Comparison of ENCODE assay signal across 11 cellular contexts in genomic region chrX:68114573-68115199, GRCh38.
DNase-seq lines count a peak whose midpoint lies in the region; ATAC-seq and TF ChIP-seq lines count a peak whose summit lies in the region.
"Had no signal": no experiment of that assay in that cellular context is flagged by ENCODE, and none has a peak within 500 bp of the region (broad histone marks: within the 10 kb centered on the region; RNA-seq: fewer than 3 reads in every experiment).

No MANE protein-coding gene starts in this region.

- H2AFZ ChIP-seq in PC-9, result no peak overlapping the region

- POLR2A ChIA-PET in MCF 10A (lab: Yijun Ruan, JAX), result no interaction called here
- POLR2A ChIA-PET in PC-9 (lab: Charles Lee; ENCODE audit: unreplicated experiment), result no interaction called here

- H3K27me3 ChIP-seq in breast epithelium (peaks cover 0 to 29% of the 10 kb centered on the region in 2 donors), PC-9 (ENCODE audit: insufficient read depth, low read depth) (no peaks in the 10 kb centered on the region)

- H3K4me3 Mint-ChIP-seq in MCF 10A (ENCODE audit: unreplicated experiment), result no peak overlapping the region
- H3K4me3 Mint-ChIP-seq: T-cell had no signal

- H3K79me2 ChIP-seq in PC-9 (ENCODE audit: low read depth), result no peaks in the 10 kb centered on the region

- TF ChIP-seq CTCF in MCF 10A (IDR thresholded peaks at IDR 0.05; ENCODE audit: unreplicated experiment) (no peak), breast epithelium (IDR thresholded peaks at IDR 0.05) (no peak), PC-9 (conservative IDR thresholded peaks at IDR 0.05) (no peak)

- no peak overlapping the region for H3K27ac Mint-ChIP-seq in MCF 10A (ENCODE audit: low read depth, unreplicated experiment)
- H3K27ac Mint-ChIP-seq: T-cell had no signal

- no peak overlapping the region for H3K4me2 ChIP-seq in PC-9

- no peak for TF ChIP-seq POLR2A in breast epithelium (IDR thresholded peaks at IDR 0.05)

- no peaks in the 10 kb centered on the region for H3K27me3 Mint-ChIP-seq in MCF 10A (ENCODE audit: insufficient read depth, unreplicated experiment)

- H3F3A ChIP-seq in PC-9 (ENCODE audit: insufficient read depth, low read depth), result 0 out of 2 replicates have a peak, but pooled peaks cover 3% of the 10 kb centered on the region

- H3K4me1 ChIP-seq in breast epithelium, result no peaks in the 10 kb centered on the region
- peaks cover 9% of the 10 kb centered on the region for H3K4me1 ChIP-seq in PC-9 (replicated peaks; ENCODE audit: insufficient read depth)

- H3K4me1 Mint-ChIP-seq in MCF 10A (ENCODE audit: insufficient read depth, unreplicated experiment), result peaks cover 6% of the 10 kb centered on the region
- H3K4me1 Mint-ChIP-seq: T-cell had no signal

- H3K9me3 Mint-ChIP-seq in MCF 10A (ENCODE audit: unreplicated experiment), result no peaks in the 10 kb centered on the region
- H3K9me3 Mint-ChIP-seq: T-cell had no signal

- no peaks in the 10 kb centered on the region for H4K20me1 ChIP-seq in PC-9 (ENCODE audit: insufficient read depth)

- H3K36me3 Mint-ChIP-seq in MCF 10A (ENCODE audit: insufficient read depth, unreplicated experiment), result no peaks in the 10 kb centered on the region
- H3K36me3 Mint-ChIP-seq: T-cell had no signal

- H3K36me3 ChIP-seq in breast epithelium, result no peaks in the 10 kb centered on the region
- H3K36me3 ChIP-seq in PC-9 (ENCODE audit: low read depth), result no peaks in the 10 kb centered on the region

- H3K9me2 ChIP-seq in PC-9 (ENCODE audit: insufficient read depth), result no peaks in the 10 kb centered on the region

- no peak overlapping the region for H3K27ac ChIP-seq in breast epithelium
- H3K27ac ChIP-seq in PC-9, result peak overlapping the region; percentile 27; the same call in 1 of the 2 replicates
- H3K27ac ChIP-seq: skin epidermis had no signal

- no TSS peak for BruUV-seq in MCF 10A (replicated peaks; lab: Mats Ljungman, UMichigan)
- BruUV-seq in PC-9 (replicated peaks; lab: Mats Ljungman, UMichigan), result no TSS peak

- H3K4me3 ChIP-seq in breast epithelium (no peak overlapping the region), PC-9 (no peak overlapping the region)
- H3K4me3 ChIP-seq: skin epidermis had no signal

- CTCF ChIA-PET in MCF 10A (lab: Yijun Ruan, JAX), result no interaction called here
- CTCF ChIA-PET in PC-9 (lab: Charles Lee), result no interaction called here

- peak; percentile 47 for DNase-seq in MCF 10A (ENCODE audit: unreplicated experiment)
- DNase-seq in breast epithelium (ENCODE audit: low spot score in 2 of 2), result no peak
- DNase-seq in PC-9, result peak in 1 of 2 experiments; percentile 11
- DNase-seq in 8988T, result no peak
- no peak for DNase-seq in NCI-H187 treated with DMSO at 0.1 percent for 48 hours (lab: John Stamatoyannopoulos, UW)
- DNase-seq in NCI-H146 (lab: John Stamatoyannopoulos, UW), result no peak
- DNase-seq: NCI-H446, T-cell had no signal

- intact Hi-C loops in MCF 10A (cut with micrococcal nuclease), result no loop called here
- intact Hi-C loops in breast epithelium (cut with DNase I; ENCODE audit: low total_unique reads), result no loop called here
- intact Hi-C loops in PC-9 (cut with micrococcal nuclease; ENCODE audit: unreplicated experiment), result no loop called here

- H3K9me3 ChIP-seq in breast epithelium, result no peaks in the 10 kb centered on the region
- no peaks in the 10 kb centered on the region for H3K9me3 ChIP-seq in PC-9 (ENCODE audit: insufficient read depth, low read depth)

- peak; percentile 86 for ATAC-seq in esophagus mucosa
- no peak for ATAC-seq in HG03045 (IDR thresholded peaks at IDR 0.05; ENCODE audit: unreplicated experiment)
- ATAC-seq: T-cell had no signal
